Comparison of ENCODE assay signal across 11 cellular contexts in genomic region chr15:32683906-32684584, GRCh38. TPM values are rescaled to one million over a fixed set of nuclear protein-coding genes. Genes with fewer than 3 reads are reported as not detected.
DNase-seq lines count a peak whose midpoint lies in the region; ATAC-seq and TF ChIP-seq lines count a peak whose summit lies in the region.
"Had no signal": no experiment of that assay in that cellular context is flagged by ENCODE, and none has a peak within 500 bp of the region (broad histone marks: within the 10 kb centered on the region; RNA-seq: fewer than 3 reads in every experiment).

No MANE protein-coding gene starts in this region.

- TF ChIP-seq CTCF in RWPE2 (IDR thresholded peaks at IDR 0.05; ENCODE audit: poor library complexity, severe bottlenecking) (no peak), fibroblast of mammary gland (conservative IDR thresholded peaks at IDR 0.05; ENCODE audit: control insufficient read depth, insufficient read depth, low read depth, low read length) (no peak), psoas muscle (IDR thresholded peaks at IDR 0.05) (no peak)

- H3K27ac ChIP-seq in RWPE2 (ENCODE audit: poor library complexity, severe bottlenecking) (peak overlapping the region; percentile 94), psoas muscle (no peak overlapping the region)

- H3K36me3 ChIP-seq in RWPE2 (ENCODE audit: low read depth) (no peaks in the 10 kb centered on the region), psoas muscle (ENCODE audit: insufficient read depth in 1 of 2, low read depth in 1 of 2) (no peaks in the 10 kb centered on the region)

- H3K4me1 ChIP-seq in RWPE2 (ENCODE audit: insufficient read depth, poor library complexity, severe bottlenecking), result peaks cover 53% of the 10 kb centered on the region
- H3K4me1 ChIP-seq in psoas muscle, result no peaks in the 10 kb centered on the region

- peaks cover 7% of the 10 kb centered on the region for H3K27me3 Mint-ChIP-seq in activated T-cell treated with anti-CD3 and anti-CD28 coated beads, Interleukin-2, amount 50 U/mL, for 72 hours (ENCODE audit: low read depth)
- H3K27me3 Mint-ChIP-seq in activated T-cell treated with anti-CD3 and anti-CD28 coated beads, Interleukin-2, amount 50 U/mL, for 24 hours, result no peaks in the 10 kb centered on the region
- H3K27me3 Mint-ChIP-seq: naive B cell had no signal

- peak; percentile 32 to 58 for ATAC-seq in activated T-cell treated with anti-CD3 and anti-CD28 coated beads, Interleukin-2, amount 50 U/mL, for 72 hours (replicated peaks in 1 of 2)
- ATAC-seq in RWPE2 (ENCODE audit: low read depth) (peak; percentile 66), HG02571 (IDR thresholded peaks at IDR 0.05; ENCODE audit: unreplicated experiment) (no peak), psoas muscle (no peak)

- H3K27me3 ChIP-seq in RWPE2 (ENCODE audit: insufficient read depth, poor library complexity, severe bottlenecking) (no peaks in the 10 kb centered on the region), psoas muscle (ENCODE audit: insufficient read depth in 3 of 3, low read length in 2 of 3) (peaks cover 0 to 1% (median 0%) of the 10 kb centered on the region in 3 donors)

- H3K4me3 Mint-ChIP-seq in activated T-cell treated with anti-CD3 and anti-CD28 coated beads, Interleukin-2, amount 50 U/mL, for 72 hours, result no peak overlapping the region
- no peak overlapping the region for H3K4me3 Mint-ChIP-seq in activated T-cell treated with anti-CD3 and anti-CD28 coated beads, Interleukin-2, amount 50 U/mL, for 24 hours
- H3K4me3 Mint-ChIP-seq: naive B cell had no signal

- H3K9me3 ChIP-seq in RWPE2 (ENCODE audit: severe bottlenecking) (no peaks in the 10 kb centered on the region), psoas muscle (no peaks in the 10 kb centered on the region)

- intact Hi-C loops in psoas muscle (cut with DNase I), result no loop called here

- H3K9me3 Mint-ChIP-seq in activated T-cell treated with anti-CD3 and anti-CD28 coated beads, Interleukin-2, amount 50 U/mL, for 72 hours, result no peaks in the 10 kb centered on the region
- no peaks in the 10 kb centered on the region for H3K9me3 Mint-ChIP-seq in activated T-cell treated with anti-CD3 and anti-CD28 coated beads, Interleukin-2, amount 50 U/mL, for 24 hours

- H3K36me3 Mint-ChIP-seq in activated T-cell treated with anti-CD3 and anti-CD28 coated beads, Interleukin-2, amount 50 U/mL, for 72 hours (ENCODE audit: insufficient read depth in 2 of 2), result no peaks in the 10 kb centered on the region
- no peaks in the 10 kb centered on the region for H3K36me3 Mint-ChIP-seq in activated T-cell treated with anti-CD3 and anti-CD28 coated beads, Interleukin-2, amount 50 U/mL, for 24 hours (ENCODE audit: low read depth)
- H3K36me3 Mint-ChIP-seq: naive B cell had no signal

- DNase-seq in activated T-cell treated with anti-CD3 and anti-CD28 coated beads, Interleukin-2, amount 50 U/mL, for 72 hours, result no peak
- no peak for DNase-seq in activated T-cell treated with anti-CD3 and anti-CD28 coated beads for 4 hours
- DNase-seq in RWPE2 (ENCODE audit: low spot score), result no peak
- DNase-seq in fibroblast of mammary gland (ENCODE audit: low read depth), result peak; percentile 98
- DNase-seq in superior temporal gyrus (ENCODE audit: extremely low spot score), result peak; percentile 51
- DNase-seq in psoas muscle, result no peak
- DNase-seq in activated T-cell treated with anti-CD3 and anti-CD28 coated beads, Interleukin-2, amount 50 U/mL, for 24 hours, result no peak
- DNase-seq: C1 segment of cervical spinal cord, naive B cell, NCI-H1105 had no signal

- WGBS in psoas muscle, 3 donors, result 78 to 80% (median 79%) methylated on average over 8 of the region's 8 CpGs

- H3K4me1 Mint-ChIP-seq in activated T-cell treated with anti-CD3 and anti-CD28 coated beads, Interleukin-2, amount 50 U/mL, for 72 hours (ENCODE audit: low read depth), result peaks cover 10% of the 10 kb centered on the region
- H3K4me1 Mint-ChIP-seq in activated T-cell treated with anti-CD3 and anti-CD28 coated beads, Interleukin-2, amount 50 U/mL, for 24 hours (ENCODE audit: low read depth), result peaks cover 8% of the 10 kb centered on the region
- H3K4me1 Mint-ChIP-seq: naive B cell had no signal

- H3K4me3 ChIP-seq in RWPE2 (ENCODE audit: severe bottlenecking) (no peak overlapping the region), fibroblast of mammary gland (ENCODE audit: control insufficient read depth, low read depth, low read length) (no peak overlapping the region), psoas muscle (no peak overlapping the region)

- H3K27ac Mint-ChIP-seq in activated T-cell treated with anti-CD3 and anti-CD28 coated beads, Interleukin-2, amount 50 U/mL, for 72 hours, result no peak overlapping the region
- H3K27ac Mint-ChIP-seq in activated T-cell treated with anti-CD3 and anti-CD28 coated beads, Interleukin-2, amount 50 U/mL, for 24 hours, result no peak overlapping the region

RNA-seq across cellular contexts. Expression of gene GREM1, which starts 33.8 kb away (rescaled TPM):
- total RNA-seq in activated T-cell treated with anti-CD3 and anti-CD28 coated beads, Interleukin-2, amount 50 U/mL, for 72 hours, result under 1 TPM in 1 of 2 donors, not detected in 1; 0.25 TPM
- total RNA-seq in psoas muscle, result 1 to 10 TPM in 3 of 4 donors, under 1 TPM in 1; 0.60 to 4.5 (median 1.7) TPM
- polyA plus RNA-seq in psoas muscle, result 1 to 10 TPM in 1 of 3 donors, under 1 TPM in 2; 0.09 to 3.4 (median 0.68) TPM

RNA-seq across cellular contexts. Expression of gene SCG5, which starts 42.5 kb away (rescaled TPM):
- 1 to 10 TPM; 3.5 to 4.7 TPM for total RNA-seq in activated T-cell treated with anti-CD3 and anti-CD28 coated beads, Interleukin-2, amount 50 U/mL, for 72 hours
- under 1 TPM in 1 of 4 donors, not detected in 3; 0.21 TPM for total RNA-seq in psoas muscle
- under 1 TPM; 0.15 to 0.86 (median 0.52) TPM for polyA plus RNA-seq in psoas muscle

Comparison
In these comparisons a context has a peak if more than half of its experiments do, and no peak if none do; other contexts are left out.
1. ATAC-seq: peak in activated T-cell treated with anti-CD3 and anti-CD28 coated beads, Interleukin-2, amount 50 U/mL, for 72 hours (2 of 2) and RWPE2 (single experiment); none in HG02571 (single experiment) and psoas muscle (0 of 4).
2. DNase-seq: peak in fibroblast of mammary gland (single experiment) and superior temporal gyrus (single experiment); none in activated T-cell treated with anti-CD3 and anti-CD28 coated beads, Interleukin-2, amount 50 U/mL, for 72 hours (0 of 2), activated T-cell treated with anti-CD3 and anti-CD28 coated beads for 4 hours (single experiment), RWPE2 (single experiment), psoas muscle (0 of 2) and activated T-cell treated with anti-CD3 and anti-CD28 coated beads, Interleukin-2, amount 50 U/mL, for 24 hours (single experiment).